In genomic region chr5:141605523-141606277, GRCh38 we compare ENCODE assay signal across 8 cellular contexts. TPM values are rescaled to one million over a fixed set of nuclear protein-coding genes. Genes with fewer than 3 reads are reported as not detected.
DNase-seq lines count a peak whose midpoint lies in the region; ATAC-seq, FAIRE-seq and TF ChIP-seq lines count a peak whose summit lies in the region.

No MANE protein-coding gene starts in this region.

- peaks cover 33% of the 10 kb centered on the region for H3F3A ChIP-seq in PC-9 (ENCODE audit: insufficient read depth, low read depth)

- no peak overlapping the region for H3K4me2 ChIP-seq in PC-9

- H3K79me2 ChIP-seq in PC-9 (ENCODE audit: low read depth): peaks cover 89% of the 10 kb centered on the region

- H3K27ac ChIP-seq in PC-9 (peak overlapping the region; percentile 70), right cardiac atrium (ENCODE audit: low read length) (peak overlapping the region; percentile 78)

- no peak for FAIRE-seq in urothelium cell line (lab: Jason Lieb, UNC)

- H3K9me3 ChIP-seq in PC-9 (ENCODE audit: insufficient read depth, low read depth) (no peaks in the 10 kb centered on the region), right cardiac atrium (ENCODE audit: control insufficient read depth, low read length) (no peaks in the 10 kb centered on the region)

- H4K20me1 ChIP-seq in PC-9 (ENCODE audit: insufficient read depth): peaks cover 47% of the 10 kb centered on the region

- POLR2A ChIA-PET in PC-9 (lab: Charles Lee; ENCODE audit: unreplicated experiment): no interaction called here

- H3K4me3 ChIP-seq in PC-9 (no peak overlapping the region), right cardiac atrium (ENCODE audit: low read length) (no peak overlapping the region)

- BruUV-seq in PC-9 (replicated peaks; lab: Mats Ljungman, UMichigan): no TSS peak

- DNase-seq in PC-9 (no peak), right cardiac atrium (peak in 2 of 3 donors; percentile 43 to 67), SHP77 treated with DMSO at 0.1 percent for 48 hours (lab: John Stamatoyannopoulos, UW) (no peak), urothelium cell line (ENCODE audit: low spot score) (no peak)
- DNase-seq in activated T-helper 9 cell treated with anti-CD3 and anti-CD28 coated beads, Interleukin-2, amount 50 U/mL, for 16 hours (ENCODE audit: low read depth): peak; percentile 38
- peak; percentile 50 for DNase-seq in stimulated activated CD8-positive, alpha-beta memory T cell treated with anti-CD3 and anti-CD28 coated beads, Interleukin-15, amount 100 ng/mL, for 1 hour (ENCODE audit: low read depth)

- CTCF ChIA-PET in PC-9 (lab: Charles Lee): no interaction called here

- ATAC-seq in GM18508 (IDR thresholded peaks at IDR 0.05; ENCODE audit: insufficient read depth, unreplicated experiment): peak; percentile 93
- ATAC-seq in HG02885 (IDR thresholded peaks at IDR 0.05; ENCODE audit: poor library complexity, unreplicated experiment): peak; percentile 95
- peak; percentile 84 to 89 for ATAC-seq in right cardiac atrium

- H3K27me3 ChIP-seq in PC-9 (ENCODE audit: insufficient read depth, low read depth) (no peaks in the 10 kb centered on the region), right cardiac atrium (ENCODE audit: control insufficient read depth, insufficient read depth) (no peaks in the 10 kb centered on the region)

- no peak for TF ChIP-seq CTCF in PC-9 (conservative IDR thresholded peaks at IDR 0.05)

- peaks cover 24% of the 10 kb centered on the region for H3K4me1 ChIP-seq in PC-9 (replicated peaks; ENCODE audit: insufficient read depth)
- peaks cover 3% of the 10 kb centered on the region for H3K4me1 ChIP-seq in right cardiac atrium (ENCODE audit: control insufficient read depth, insufficient read depth, low read length)

- intact Hi-C loops in PC-9 (cut with micrococcal nuclease; ENCODE audit: unreplicated experiment): no loop called here
- intact Hi-C loops in right cardiac atrium (cut with DNase I): no loop called here

- no peaks in the 10 kb centered on the region for H3K9me2 ChIP-seq in PC-9 (ENCODE audit: insufficient read depth)

- no peak overlapping the region for H2AFZ ChIP-seq in PC-9

- 46% methylated on average over 6 of the region's 6 CpGs for WGBS in right cardiac atrium

- H3K36me3 ChIP-seq in PC-9 (ENCODE audit: low read depth): no peaks in the 10 kb centered on the region

RNA-seq across cellular contexts. Expression of gene DIAPH1, which starts 13.1 kb away (rescaled TPM):
- total RNA-seq in PC-9 (2021): 148 and 157 TPM in 2 replicates
- 10 to 100 TPM; 15.8 to 53.0 (median 19.2) TPM for total RNA-seq in right cardiac atrium
- 11.8 TPM for polyA plus RNA-seq in right cardiac atrium

RNA-seq across cellular contexts. Expression of gene HDAC3, which starts 30.9 kb away (rescaled TPM):
- 76.0 and 87.0 TPM in 2 replicates for total RNA-seq in PC-9 (2021)
- total RNA-seq in right cardiac atrium: 10 to 100 TPM; 25.4 to 35.0 (median 28.0) TPM
- 28.8 TPM for polyA plus RNA-seq in right cardiac atrium

RNA-seq across cellular contexts. Expression of gene RELL2, which starts 31.1 kb away (rescaled TPM):
- total RNA-seq in PC-9 (2021): 3.3 and 5.0 TPM in 2 replicates
- 1 to 10 TPM; 1.2 to 2.0 (median 1.3) TPM for total RNA-seq in right cardiac atrium
- 1.5 TPM for polyA plus RNA-seq in right cardiac atrium

RNA-seq across cellular contexts. Expression of gene FCHSD1, which starts 45.5 kb away (rescaled TPM):
- total RNA-seq in PC-9 (2021) (36.4 and 36.6 TPM in 2 replicates), right cardiac atrium (1 to 10 TPM; 3.8 to 6.7 (median 5.1) TPM)
- 4.3 TPM for polyA plus RNA-seq in right cardiac atrium

Comparison
In these comparisons a context has a peak if more than half of its experiments do, and no peak if none do; other contexts are left out.
1. DNase-seq: peak in activated T-helper 9 cell treated with anti-CD3 and anti-CD28 coated beads, Interleukin-2, amount 50 U/mL, for 16 hours (single experiment), right cardiac atrium (2 of 3) and stimulated activated CD8-positive, alpha-beta memory T cell treated with anti-CD3 and anti-CD28 coated beads, Interleukin-15, amount 100 ng/mL, for 1 hour (single experiment); none in PC-9 (0 of 2), SHP77 treated with DMSO at 0.1 percent for 48 hours (single experiment) and urothelium cell line (single experiment).
2. Peak in every context shown above with its lines, with median percentiles within 50 percentile points of each other: ATAC-seq.